ENCODE assay signal across 8 cellular contexts in genomic region chr17:30906101-30906911, GRCh38.
A peak's percentile ranks its signal among the peaks of the same experiment; 100 is the strongest.
DNase-seq lines count a peak whose midpoint lies in the region; ATAC-seq and TF ChIP-seq lines count a peak whose summit lies in the region.

TSS of gene TEFM (minus strand) at chr17:30906238. CDS start at chr17:30906198, 40 bp downstream.

- ATAC-seq in GM19035 (IDR thresholded peaks at IDR 0.05; ENCODE audit: unreplicated experiment) (peak; percentile 95), HG03354 (IDR thresholded peaks at IDR 0.05; ENCODE audit: poor library complexity, severe bottlenecking, unreplicated experiment) (peak; percentile 92)

- H3K4me3 ChIP-seq in AG10803 (ENCODE audit: low read length) = peak within 1 kb of the TSS; percentile 92
- peak within 1 kb of the TSS; percentile 83 for H3K4me3 ChIP-seq in choroid plexus epithelial cell (ENCODE audit: low read depth, low read length)

- DNase-seq in AG10803 (ENCODE audit: low read depth) (peak; percentile 90), NCI-H510A (lab: John Stamatoyannopoulos, UW) (peak; percentile 92), choroid plexus epithelial cell (ENCODE audit: low read depth) (peak; percentile 94), kidney glomerular epithelial cell (lab: John Stamatoyannopoulos, UW) (peak; percentile 81)
- DNase-seq in activated CD4-positive, alpha-beta T cell treated with anti-CD3 and anti-CD28 coated beads for 4 hours = peak; percentile 82 to 86
- DNase-seq in stimulated activated CD4-positive, alpha-beta T cell treated with anti-CD3 and anti-CD28 coated beads, Interleukin-15, amount 100 ng/mL, for 48 hours (ENCODE audit: low read depth in 2 of 2) = peak; percentile 79 to 84

- TF ChIP-seq CTCF in AG10803 (conservative IDR thresholded peaks at IDR 0.05; ENCODE audit: low read length) (no peak), choroid plexus epithelial cell (conservative IDR thresholded peaks at IDR 0.05; ENCODE audit: low read depth, low read length) (no peak)

Comparison
In these comparisons a context has a peak if more than half of its experiments do, and no peak if none do; other contexts are left out.
1. Peak in every context shown above with its lines: DNase-seq, ATAC-seq and H3K4me3 ChIP-seq.